In the genomic region with DNA sequence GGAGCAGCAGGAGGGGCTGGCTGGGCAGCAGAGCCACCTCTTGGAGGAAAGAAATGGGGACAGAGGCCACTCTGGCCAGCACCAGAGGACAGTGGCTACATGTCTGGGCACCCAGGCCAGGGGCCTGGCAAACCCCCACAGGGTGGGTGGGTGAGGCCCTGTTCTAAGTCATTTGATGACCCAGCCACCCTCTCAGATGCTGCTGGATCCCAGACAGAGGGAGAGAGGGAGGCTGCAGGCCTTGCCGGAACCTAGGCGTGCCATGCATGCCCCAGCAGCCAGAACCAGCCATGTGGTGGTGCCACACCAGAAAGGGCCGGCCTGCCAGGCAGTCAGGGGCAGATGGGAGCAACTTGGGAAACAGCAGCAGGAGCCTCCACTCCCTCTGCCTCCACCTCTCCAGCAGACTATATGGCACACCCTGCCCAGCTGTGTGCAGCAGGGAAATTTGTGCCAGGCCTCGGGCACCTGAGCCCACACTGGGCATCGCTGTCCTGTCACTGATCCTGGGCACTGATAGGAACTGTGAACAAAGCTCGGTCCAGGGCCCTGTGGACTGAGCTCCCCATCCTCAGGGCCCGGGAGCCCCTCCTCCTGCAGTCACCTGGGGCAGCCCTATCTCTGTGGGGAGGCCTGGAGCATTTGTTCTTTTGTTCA, we compare ENCODE assay signal across 16 cellular contexts.
"Had no signal": no experiment of that assay in that cellular context is flagged by ENCODE, and none has a peak within 500 bp of the region (broad histone marks: within the 10 kb centered on the region; RNA-seq: fewer than 3 reads in every experiment).

No MANE protein-coding gene starts in this region.

- H3K4me3 Mint-ChIP-seq: activated CD4-positive, alpha-beta memory T cell treated with anti-CD3 and anti-CD28 coated beads for 36 hours; activated CD4-positive, alpha-beta T cell treated with anti-CD3 and anti-CD28 coated beads for 36 hours; activated naive CD8-positive, alpha-beta T cell treated with anti-CD3 and anti-CD28 coated beads, Interleukin-2, amount 10 ng/mL, durations not matched to agents 7 days and 5 days; brain; naive thymus-derived CD8-positive, alpha-beta T cell; WTC11 had no signal

- H3K4me2 ChIP-seq: smooth muscle cell had no signal

- H3K4me3 ChIP-seq: pancreas, smooth muscle cell, testis had no signal

- H3K36me3 Mint-ChIP-seq: activated CD4-positive, alpha-beta memory T cell treated with anti-CD3 and anti-CD28 coated beads for 36 hours; activated naive CD8-positive, alpha-beta T cell treated with anti-CD3 and anti-CD28 coated beads, Interleukin-2, amount 10 ng/mL, durations not matched to agents 7 days and 5 days; brain; naive thymus-derived CD8-positive, alpha-beta T cell had no signal

- H3K4me1 ChIP-seq: testis had no signal

- H3K4me1 Mint-ChIP-seq: activated CD4-positive, alpha-beta T cell treated with anti-CD3 and anti-CD28 coated beads for 36 hours; WTC11 had no signal

- H3K27ac ChIP-seq: neutrophil, testis had no signal

- H3K9me3 ChIP-seq: neutrophil, pancreas, testis had no signal

- H3K9me3 Mint-ChIP-seq: naive thymus-derived CD8-positive, alpha-beta T cell had no signal

- H3K27me3 ChIP-seq: neutrophil, pancreas, testis had no signal

- DNase-seq: activated CD4-positive, alpha-beta memory T cell treated with anti-CD3 and anti-CD28 coated beads for 36 hours; activated CD4-positive, alpha-beta T cell treated with anti-CD3 and anti-CD28 coated beads for 36 hours; activated naive CD8-positive, alpha-beta T cell treated with anti-CD3 and anti-CD28 coated beads, Interleukin-2, amount 10 ng/mL, durations not matched to agents 7 days and 5 days; activated T-cell treated with anti-CD3 and anti-CD28 coated beads for 4 hours; mesendoderm; naive thymus-derived CD8-positive, alpha-beta T cell; stimulated activated CD4-positive, alpha-beta T cell treated with anti-CD3 and anti-CD28 coated beads, Interleukin-4, amount 100 ng/mL, for 1 hour; SW 1271; T-helper 2 cell; testis had no signal

- H3K27me3 Mint-ChIP-seq: activated CD4-positive, alpha-beta memory T cell treated with anti-CD3 and anti-CD28 coated beads for 36 hours; activated CD4-positive, alpha-beta T cell treated with anti-CD3 and anti-CD28 coated beads for 36 hours; naive thymus-derived CD8-positive, alpha-beta T cell had no signal

- ATAC-seq: activated CD4-positive, alpha-beta T cell treated with anti-CD3 and anti-CD28 coated beads for 36 hours; naive thymus-derived CD8-positive, alpha-beta T cell; sciatic nerve; WTC11 had no signal

- H3K27ac Mint-ChIP-seq: activated CD4-positive, alpha-beta memory T cell treated with anti-CD3 and anti-CD28 coated beads for 36 hours; activated CD4-positive, alpha-beta T cell treated with anti-CD3 and anti-CD28 coated beads for 36 hours; activated naive CD8-positive, alpha-beta T cell treated with anti-CD3 and anti-CD28 coated beads, Interleukin-2, amount 10 ng/mL, durations not matched to agents 7 days and 5 days; naive thymus-derived CD8-positive, alpha-beta T cell; WTC11 had no signal

- H3K36me3 ChIP-seq: neutrophil, pancreas had no signal
